Comparison of ENCODE assay signal across 23 cellular contexts in genomic region chr12:91515944-91516739, GRCh38.
"Had no signal": no experiment of that assay in that cellular context is flagged by ENCODE, and none has a peak within 500 bp of the region (broad histone marks: within the 10 kb centered on the region; RNA-seq: fewer than 3 reads in every experiment).

No MANE protein-coding gene starts in this region.

- DNase-seq: activated CD4-positive, CD25-positive, alpha-beta regulatory T cell treated with anti-CD3 and anti-CD28 coated beads, Interleukin-2, amount 50 U/mL, for 72 hours; activated CD8-positive, alpha-beta memory T cell treated with anti-CD3 and anti-CD28 coated beads for 24 hours; activated CD8-positive, alpha-beta memory T cell treated with anti-CD3 and anti-CD28 coated beads, Interleukin-2, amount 50 U/mL, for 4 hours; activated T-cell treated with anti-CD3 and anti-CD28 coated beads, Interleukin-2, amount 50 U/mL, for 24 hours; brain microvascular endothelial cell; central memory CD4-positive, alpha-beta T cell; dorsolateral prefrontal cortex; effector memory CD8-positive, alpha-beta T cell; foreskin melanocyte; glutamatergic neuron; hippocampal formation; occipital lobe; retina; stimulated activated CD4-positive, alpha-beta T cell treated with anti-CD3 and anti-CD28 coated beads, Interleukin-4, amount 100 ng/mL, for 24 hours; stimulated activated naive CD8-positive, alpha-beta T cell treated with anti-CD3 and anti-CD28 coated beads, Interleukin-15, Interleukin-2, amounts not matched to agents 100 U/mL and 50 U/mL, for 24 hours; T-helper 1 cell; upper lobe of right lung; WERI-Rb-1 had no signal

- H3K36me3 ChIP-seq: ascending aorta, brain microvascular endothelial cell, upper lobe of right lung, WERI-Rb-1 had no signal

- H3K27ac Mint-ChIP-seq: activated naive CD4-positive, alpha-beta T cell treated with anti-CD3 and anti-CD28 coated beads, Interleukin-2, amount 50 U/mL, for 72 hours; activated T-cell treated with anti-CD3 and anti-CD28 coated beads, Interleukin-2, amount 50 U/mL, for 24 hours; activated T-helper 17 cell treated with anti-CD3 and anti-CD28 coated beads, Interleukin-2, amount 50 U/mL, for 72 hours; effector memory CD8-positive, alpha-beta T cell; memory B cell had no signal

- H3K4me1 Mint-ChIP-seq: activated T-helper 17 cell treated with anti-CD3 and anti-CD28 coated beads, Interleukin-2, amount 50 U/mL, for 72 hours; memory B cell had no signal

- H3K4me3 Mint-ChIP-seq: activated T-cell treated with anti-CD3 and anti-CD28 coated beads, Interleukin-2, amount 50 U/mL, for 24 hours; activated T-helper 17 cell treated with anti-CD3 and anti-CD28 coated beads, Interleukin-2, amount 50 U/mL, for 72 hours; effector memory CD8-positive, alpha-beta T cell; memory B cell had no signal

- ATAC-seq: activated naive CD4-positive, alpha-beta T cell treated with anti-CD3 and anti-CD28 coated beads, Interleukin-2, amount 50 U/mL, for 72 hours; activated T-helper 17 cell treated with anti-CD3 and anti-CD28 coated beads, Interleukin-2, amount 50 U/mL, for 72 hours; effector memory CD8-positive, alpha-beta T cell; esophagus mucosa; stimulated activated naive CD8-positive, alpha-beta T cell treated with anti-CD3 and anti-CD28 coated beads, Interleukin-15, Interleukin-2, amounts not matched to agents 100 U/mL and 50 U/mL, for 24 hours; upper lobe of right lung had no signal

- H3K36me3 Mint-ChIP-seq: memory B cell had no signal

- H3K4me1 ChIP-seq: ascending aorta, upper lobe of right lung had no signal

- H3K9me3 Mint-ChIP-seq: activated naive CD4-positive, alpha-beta T cell treated with anti-CD3 and anti-CD28 coated beads, Interleukin-2, amount 50 U/mL, for 72 hours; effector memory CD8-positive, alpha-beta T cell had no signal

- H3K27me3 ChIP-seq: ascending aorta, brain microvascular endothelial cell, dorsolateral prefrontal cortex, upper lobe of right lung had no signal

- H3K9me3 ChIP-seq: upper lobe of right lung had no signal

- H3K4me3 ChIP-seq: ascending aorta, dorsolateral prefrontal cortex, upper lobe of right lung had no signal

- H3K27ac ChIP-seq: ascending aorta, brain microvascular endothelial cell, dorsolateral prefrontal cortex, upper lobe of right lung, WERI-Rb-1 had no signal
